In genomic region chr5:154648706-154649105, GRCh38 we compare ENCODE assay signal across 17 cellular contexts.
DNase-seq lines count a peak whose midpoint lies in the region; ATAC-seq and TF ChIP-seq lines count a peak whose summit lies in the region.
"Had no signal": no experiment of that assay in that cellular context is flagged by ENCODE, and none has a peak within 500 bp of the region (broad histone marks: within the 10 kb centered on the region; RNA-seq: fewer than 3 reads in every experiment).

No MANE protein-coding gene starts in this region.

- H3K27ac Mint-ChIP-seq in activated CD4-positive, alpha-beta T cell treated with anti-CD3 and anti-CD28 coated beads for 36 hours = no peak overlapping the region

- DNase-seq in A673 (ENCODE audit: low spot score) (peak; percentile 40), HUDEP-2 (lab: John Stamatoyannopoulos, UW; ENCODE audit: unreplicated experiment in 76 of 76) (peak in 67 of 76 experiments; percentile 4 to 84 (median 57)), amniotic epithelial cell (ENCODE audit: low read depth) (peak; percentile 41), NCI-H1048 (lab: John Stamatoyannopoulos, UW) (no peak), UCSD-AML1 (lab: John Stamatoyannopoulos, UW; ENCODE audit: unreplicated experiment) (no peak), NCI-H774 (lab: John Stamatoyannopoulos, UW) (no peak)
- DNase-seq in activated CD4-positive, alpha-beta T cell treated with anti-CD3 and anti-CD28 coated beads for 36 hours = no peak
- DNase-seq: activated naive CD4-positive, alpha-beta T cell treated with anti-CD3 and anti-CD28 coated beads, Interleukin-2, amount 50 U/mL, for 16 hours; DMS79; KG1; NCI-H1694; NCI-H526; stimulated activated CD4-positive, alpha-beta T cell treated with anti-CD3 and anti-CD28 coated beads, Interleukin-1b, Interleukin-23, amount 100 ng/mL, for 48 hours; WERI-Rb-1 had no signal

- CTCF ChIA-PET in A673 (lab: Charles Lee) = no interaction called here
- CTCF ChIA-PET in activated CD4-positive, alpha-beta T cell treated with anti-CD3 and anti-CD28 coated beads for 36 hours (lab: Charles Lee) = interaction anchor here (0.5 to 2.8 kb wide), 7 partner anchors 17 to 259 kb away, joined by 3 to 10 read pairs (median 3); no protein-coding TSS in a partner anchor

- peaks cover 19% of the 10 kb centered on the region for H3K27me3 Mint-ChIP-seq in activated CD4-positive, alpha-beta T cell treated with anti-CD3 and anti-CD28 coated beads for 36 hours

- H3K36me3 Mint-ChIP-seq in activated CD4-positive, alpha-beta T cell treated with anti-CD3 and anti-CD28 coated beads for 36 hours (ENCODE audit: low read depth) = no peaks in the 10 kb centered on the region

- ATAC-seq in activated CD4-positive, alpha-beta T cell treated with anti-CD3 and anti-CD28 coated beads for 36 hours = no peak
- ATAC-seq: GM12878, mucosa of descending colon had no signal

- TF ChIP-seq CTCF in A673 (conservative IDR thresholded peaks at IDR 0.05; ENCODE audit: low read depth, low read length) = no peak
- no peak for TF ChIP-seq CTCF in liver (IDR thresholded peaks at IDR 0.05; ENCODE audit: low read depth, low read length, missing input control)

- H3K27me3 ChIP-seq in A673 (replicated peaks; ENCODE audit: insufficient read depth, low read depth, low read length, poor library complexity) (no peaks in the 10 kb centered on the region), liver (ENCODE audit: control insufficient read depth in 4 of 4, insufficient read depth in 4 of 4, low read length in 3 of 4) (no peaks in the 10 kb centered on the region)

- 37% methylated on average over 9 of the region's 9 CpGs for WGBS in liver

- H3K4me1 Mint-ChIP-seq in activated CD4-positive, alpha-beta T cell treated with anti-CD3 and anti-CD28 coated beads for 36 hours = peaks cover 15% of the 10 kb centered on the region

- POLR2A ChIA-PET in A673 (lab: Charles Lee; ENCODE audit: low non-redundant PET) = no interaction called here
- POLR2A ChIA-PET in activated CD4-positive, alpha-beta T cell treated with anti-CD3 and anti-CD28 coated beads for 36 hours (lab: Charles Lee) = interaction anchor here (0.7 kb wide), 1 partner anchor 167 kb away, joined by 3 read pairs; no protein-coding TSS in a partner anchor

- no peak overlapping the region for H3K27ac ChIP-seq in A673 (ENCODE audit: low read depth, low read length, poor library complexity, severe bottlenecking)
- no peak overlapping the region for H3K27ac ChIP-seq in liver (ENCODE audit: low read depth in 1 of 2, low read length in 2 of 2)
- H3K27ac ChIP-seq: WERI-Rb-1 had no signal

- H3K9me3 ChIP-seq in A673 (ENCODE audit: low read depth, low read length, poor library complexity, severe bottlenecking) = no peaks in the 10 kb centered on the region
- H3K9me3 ChIP-seq in liver (ENCODE audit: control insufficient read depth in 4 of 4, low read length in 3 of 4) = no peaks in the 10 kb centered on the region
- H3K9me3 ChIP-seq: mucosa of descending colon had no signal

- H3K4me3 Mint-ChIP-seq in activated CD4-positive, alpha-beta T cell treated with anti-CD3 and anti-CD28 coated beads for 36 hours = no peak overlapping the region

- no TSS peak for BruUV-seq in A673 (replicated peaks; lab: Mats Ljungman, UMichigan)

- H3K9ac ChIP-seq in liver (ENCODE audit: low read depth in 1 of 2, low read length in 2 of 2) = no peak overlapping the region

- intact Hi-C loops in A673 (cut with micrococcal nuclease; ENCODE audit: unreplicated experiment) = loop anchor here (5.0 to 10.0 kb wide), 2 partner anchors 399 to 486 kb away; no protein-coding TSS in a partner anchor
- intact Hi-C loops in activated CD4-positive, alpha-beta T cell treated with anti-CD3 and anti-CD28 coated beads for 36 hours (cut with DNase I, micrococcal nuclease) = loop anchor here in 1 of 2 experiments (5.0 kb wide), 1 partner anchor 294 kb away; the partner anchor contains the start of gene MRPL22

- no peak overlapping the region for H3K4me3 ChIP-seq in A673 (ENCODE audit: low read depth, low read length, poor library complexity, severe bottlenecking)
- H3K4me3 ChIP-seq in liver (ENCODE audit: low read depth in 1 of 3, low read length in 3 of 3) = no peak overlapping the region
- H3K4me3 ChIP-seq: GM12878, mucosa of descending colon had no signal

- H3K4me1 ChIP-seq in A673 (ENCODE audit: insufficient read depth, low read length, poor library complexity, severe bottlenecking) = peaks cover 2% of the 10 kb centered on the region
- peaks cover 16 to 61% (median 52%) of the 10 kb centered on the region in 4 donors for H3K4me1 ChIP-seq in liver (ENCODE audit: control insufficient read depth in 4 of 4, insufficient read depth in 4 of 4, low read length in 3 of 4)

- H3K9me3 Mint-ChIP-seq in activated CD4-positive, alpha-beta T cell treated with anti-CD3 and anti-CD28 coated beads for 36 hours (ENCODE audit: low read depth) = no peaks in the 10 kb centered on the region

- no peaks in the 10 kb centered on the region for H3K36me3 ChIP-seq in A673 (ENCODE audit: insufficient read depth, low read length, poor library complexity, severe bottlenecking)
- H3K36me3 ChIP-seq in liver (ENCODE audit: control insufficient read depth in 4 of 4, insufficient read depth in 3 of 4, low read depth in 1 of 4, low read length in 3 of 4) = no peaks in the 10 kb centered on the region
- H3K36me3 ChIP-seq: WERI-Rb-1 had no signal

- no peak for TF ChIP-seq RAD21 in liver (IDR thresholded peaks at IDR 0.05)

TF ChIP-seq in liver, 16 proteins besides CTCF, POLR2A, EP300 and RAD21:
- TF ChIP-seq YY1 (IDR thresholded peaks at IDR 0.05) (peak; percentile 52), RXRA (IDR thresholded peaks at IDR 0.05) (peak; percentile 24 to 71), EGR1 (IDR thresholded peaks at IDR 0.05; ENCODE audit: low read depth in 2 of 2) (no peak), HNF4G (IDR thresholded peaks at IDR 0.05) (no peak), TAF1 (conservative IDR thresholded peaks at IDR 0.05) (no peak), NR2F2 (IDR thresholded peaks at IDR 0.05) (no peak), FOXA2 (IDR thresholded peaks at IDR 0.05) (no peak), ZBTB33 (IDR thresholded peaks at IDR 0.05) (no peak), ATF3 (IDR thresholded peaks at IDR 0.05) (no peak), JUND (IDR thresholded peaks at IDR 0.05) (no peak), HNF4A (conservative IDR thresholded peaks at IDR 0.05) (peak; percentile 29 to 59), MAX (IDR thresholded peaks at IDR 0.05) (peak; percentile 29), GABPA (IDR thresholded peaks at IDR 0.05 in 1 of 2, conservative IDR thresholded peaks at IDR 0.05 in 1 of 2) (no peak)

Comparison
In these comparisons a context has a peak if more than half of its experiments do, and no peak if none do; other contexts are left out.
1. DNase-seq: peak in A673 (single experiment), HUDEP-2 (67 of 76) and amniotic epithelial cell (single experiment); none in NCI-H1048 (single experiment), UCSD-AML1 (single experiment), NCI-H774 (single experiment) and activated CD4-positive, alpha-beta T cell treated with anti-CD3 and anti-CD28 coated beads for 36 hours (single experiment).